ENCODE assay signal across 2 cellular contexts in the genomic region with DNA sequence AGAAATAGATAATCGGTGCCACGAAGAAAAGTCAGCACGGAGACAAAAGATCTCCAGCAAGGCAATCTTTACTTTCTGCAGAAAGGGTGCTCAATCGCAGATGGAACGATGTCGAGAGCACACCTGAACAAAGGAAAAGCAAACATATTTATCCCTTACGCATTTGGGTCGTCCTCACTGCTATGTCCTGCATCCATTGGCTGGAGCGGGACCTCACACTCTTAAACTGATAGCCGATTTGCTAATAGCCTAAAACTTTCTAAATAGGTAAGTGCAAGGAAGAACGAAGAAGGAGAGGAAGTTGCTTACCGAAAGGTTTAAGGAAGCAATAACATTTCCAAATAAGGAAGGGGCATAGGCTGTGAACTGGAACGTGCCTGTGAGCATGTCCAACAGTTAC.
TF ChIP-seq lines count a peak whose summit lies in the region.

No MANE protein-coding gene starts in this region.

TF ChIP-seq in liver, 16 proteins besides CTCF, POLR2A, EP300 and RAD21:
- TF ChIP-seq RXRA (IDR thresholded peaks at IDR 0.05) (no peak), TAF1 (conservative IDR thresholded peaks at IDR 0.05) (no peak), GABPA (IDR thresholded peaks at IDR 0.05 in 1 of 2, conservative IDR thresholded peaks at IDR 0.05 in 1 of 2) (no peak), FOXA2 (IDR thresholded peaks at IDR 0.05) (no peak), HNF4G (IDR thresholded peaks at IDR 0.05) (no peak), JUND (IDR thresholded peaks at IDR 0.05) (no peak)

TF ChIP-seq in HepG2, 621 proteins besides CTCF, POLR2A, EP300 and RAD21:
- TF ChIP-seq, protein P1, sequence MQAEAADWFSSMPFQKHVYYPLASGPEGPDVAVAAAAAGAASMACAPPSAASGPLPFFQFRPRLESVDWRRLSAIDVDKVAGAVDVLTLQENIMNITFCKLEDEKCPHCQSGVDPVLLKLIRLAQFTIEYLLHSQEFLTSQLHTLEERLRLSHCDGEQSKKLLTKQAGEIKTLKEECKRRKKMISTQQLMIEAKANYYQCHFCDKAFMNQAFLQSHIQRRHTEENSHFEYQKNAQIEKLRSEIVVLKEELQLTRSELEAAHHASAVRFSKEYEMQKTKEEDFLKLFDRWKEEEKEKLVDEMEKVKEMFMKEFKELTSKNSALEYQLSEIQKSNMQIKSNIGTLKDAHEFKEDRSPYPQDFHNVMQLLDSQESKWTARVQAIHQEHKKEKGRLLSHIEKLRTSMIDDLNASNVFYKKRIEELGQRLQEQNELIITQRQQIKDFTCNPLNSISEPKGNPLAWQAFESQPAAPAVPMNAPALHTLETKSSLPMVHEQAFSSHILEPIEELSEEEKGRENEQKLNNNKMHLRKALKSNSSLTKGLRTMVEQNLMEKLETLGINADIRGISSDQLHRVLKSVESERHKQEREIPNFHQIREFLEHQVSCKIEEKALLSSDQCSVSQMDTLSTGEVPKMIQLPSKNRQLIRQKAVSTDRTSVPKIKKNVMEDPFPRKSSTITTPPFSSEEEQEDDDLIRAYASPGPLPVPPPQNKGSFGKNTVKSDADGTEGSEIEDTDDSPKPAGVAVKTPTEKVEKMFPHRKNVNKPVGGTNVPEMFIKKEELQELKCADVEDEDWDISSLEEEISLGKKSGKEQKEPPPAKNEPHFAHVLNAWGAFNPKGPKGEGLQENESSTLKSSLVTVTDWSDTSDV (CRISPR knock-in tag; IDR thresholded peaks at IDR 0.05) = no peak
- TF ChIP-seq, protein P2, sequence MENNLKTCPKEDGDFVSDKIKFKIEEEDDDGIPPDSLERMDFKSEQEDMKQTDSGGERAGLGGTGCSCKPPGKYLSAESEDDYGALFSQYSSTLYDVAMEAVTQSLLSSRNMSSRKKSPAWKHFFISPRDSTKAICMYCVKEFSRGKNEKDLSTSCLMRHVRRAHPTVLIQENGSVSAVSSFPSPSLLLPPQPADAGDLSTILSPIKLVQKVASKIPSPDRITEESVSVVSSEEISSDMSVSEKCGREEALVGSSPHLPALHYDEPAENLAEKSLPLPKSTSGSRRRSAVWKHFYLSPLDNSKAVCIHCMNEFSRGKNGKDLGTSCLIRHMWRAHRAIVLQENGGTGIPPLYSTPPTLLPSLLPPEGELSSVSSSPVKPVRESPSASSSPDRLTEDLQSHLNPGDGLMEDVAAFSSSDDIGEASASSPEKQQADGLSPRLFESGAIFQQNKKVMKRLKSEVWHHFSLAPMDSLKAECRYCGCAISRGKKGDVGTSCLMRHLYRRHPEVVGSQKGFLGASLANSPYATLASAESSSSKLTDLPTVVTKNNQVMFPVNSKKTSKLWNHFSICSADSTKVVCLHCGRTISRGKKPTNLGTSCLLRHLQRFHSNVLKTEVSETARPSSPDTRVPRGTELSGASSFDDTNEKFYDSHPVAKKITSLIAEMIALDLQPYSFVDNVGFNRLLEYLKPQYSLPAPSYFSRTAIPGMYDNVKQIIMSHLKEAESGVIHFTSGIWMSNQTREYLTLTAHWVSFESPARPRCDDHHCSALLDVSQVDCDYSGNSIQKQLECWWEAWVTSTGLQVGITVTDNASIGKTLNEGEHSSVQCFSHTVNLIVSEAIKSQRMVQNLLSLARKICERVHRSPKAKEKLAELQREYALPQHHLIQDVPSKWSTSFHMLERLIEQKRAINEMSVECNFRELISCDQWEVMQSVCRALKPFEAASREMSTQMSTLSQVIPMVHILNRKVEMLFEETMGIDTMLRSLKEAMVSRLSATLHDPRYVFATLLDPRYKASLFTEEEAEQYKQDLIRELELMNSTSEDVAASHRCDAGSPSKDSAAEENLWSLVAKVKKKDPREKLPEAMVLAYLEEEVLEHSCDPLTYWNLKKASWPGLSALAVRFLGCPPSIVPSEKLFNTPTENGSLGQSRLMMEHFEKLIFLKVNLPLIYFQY (CRISPR knock-in tag; IDR thresholded peaks at IDR 0.05; ENCODE audit: borderline replicate concordance) = no peak
- TF ChIP-seq ZNF766 (CRISPR knock-in tag; IDR thresholded peaks at IDR 0.05; ENCODE audit: borderline replicate concordance) = no peak
- no peak for TF ChIP-seq ZNF556 (CRISPR knock-in tag; IDR thresholded peaks at IDR 0.05; ENCODE audit: borderline replicate concordance)
- TF ChIP-seq, protein P3, sequence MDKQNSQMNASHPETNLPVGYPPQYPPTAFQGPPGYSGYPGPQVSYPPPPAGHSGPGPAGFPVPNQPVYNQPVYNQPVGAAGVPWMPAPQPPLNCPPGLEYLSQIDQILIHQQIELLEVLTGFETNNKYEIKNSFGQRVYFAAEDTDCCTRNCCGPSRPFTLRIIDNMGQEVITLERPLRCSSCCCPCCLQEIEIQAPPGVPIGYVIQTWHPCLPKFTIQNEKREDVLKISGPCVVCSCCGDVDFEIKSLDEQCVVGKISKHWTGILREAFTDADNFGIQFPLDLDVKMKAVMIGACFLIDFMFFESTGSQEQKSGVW (CRISPR knock-in tag; IDR thresholded peaks at IDR 0.05; ENCODE audit: borderline replicate concordance) = no peak
- no peak for TF ChIP-seq HOXD1 (CRISPR knock-in tag; IDR thresholded peaks at IDR 0.05)
- TF ChIP-seq, protein P4, sequence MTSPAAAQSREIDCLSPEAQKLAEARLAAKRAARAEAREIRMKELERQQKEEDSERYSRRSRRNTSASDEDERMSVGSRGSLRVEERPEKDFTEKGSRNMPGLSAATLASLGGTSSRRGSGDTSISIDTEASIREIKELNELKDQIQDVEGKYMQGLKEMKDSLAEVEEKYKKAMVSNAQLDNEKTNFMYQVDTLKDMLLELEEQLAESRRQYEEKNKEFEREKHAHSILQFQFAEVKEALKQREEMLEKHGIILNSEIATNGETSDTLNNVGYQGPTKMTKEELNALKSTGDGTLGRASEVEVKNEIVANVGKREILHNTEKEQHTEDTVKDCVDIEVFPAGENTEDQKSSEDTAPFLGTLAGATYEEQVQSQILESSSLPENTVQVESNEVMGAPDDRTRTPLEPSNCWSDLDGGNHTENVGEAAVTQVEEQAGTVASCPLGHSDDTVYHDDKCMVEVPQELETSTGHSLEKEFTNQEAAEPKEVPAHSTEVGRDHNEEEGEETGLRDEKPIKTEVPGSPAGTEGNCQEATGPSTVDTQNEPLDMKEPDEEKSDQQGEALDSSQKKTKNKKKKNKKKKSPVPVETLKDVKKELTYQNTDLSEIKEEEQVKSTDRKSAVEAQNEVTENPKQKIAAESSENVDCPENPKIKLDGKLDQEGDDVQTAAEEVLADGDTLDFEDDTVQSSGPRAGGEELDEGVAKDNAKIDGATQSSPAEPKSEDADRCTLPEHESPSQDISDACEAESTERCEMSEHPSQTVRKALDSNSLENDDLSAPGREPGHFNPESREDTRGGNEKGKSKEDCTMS (CRISPR knock-in tag; conservative IDR thresholded peaks at IDR 0.05) = no peak
- no peak for TF ChIP-seq CREB1 (IDR thresholded peaks at IDR 0.05)
- no peak for TF ChIP-seq CREB1 (CRISPR knock-in tag; IDR thresholded peaks at IDR 0.05)
- no peak for TF ChIP-seq EZH2 (conservative IDR thresholded peaks at IDR 0.05; ENCODE audit: low read depth, low read length)
- TF ChIP-seq, protein P5, sequence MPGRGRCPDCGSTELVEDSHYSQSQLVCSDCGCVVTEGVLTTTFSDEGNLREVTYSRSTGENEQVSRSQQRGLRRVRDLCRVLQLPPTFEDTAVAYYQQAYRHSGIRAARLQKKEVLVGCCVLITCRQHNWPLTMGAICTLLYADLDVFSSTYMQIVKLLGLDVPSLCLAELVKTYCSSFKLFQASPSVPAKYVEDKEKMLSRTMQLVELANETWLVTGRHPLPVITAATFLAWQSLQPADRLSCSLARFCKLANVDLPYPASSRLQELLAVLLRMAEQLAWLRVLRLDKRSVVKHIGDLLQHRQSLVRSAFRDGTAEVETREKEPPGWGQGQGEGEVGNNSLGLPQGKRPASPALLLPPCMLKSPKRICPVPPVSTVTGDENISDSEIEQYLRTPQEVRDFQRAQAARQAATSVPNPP (CRISPR knock-in tag; IDR thresholded peaks at IDR 0.05) = no peak
- TF ChIP-seq ZNF383 (CRISPR knock-in tag; IDR thresholded peaks at IDR 0.05; ENCODE audit: borderline replicate concordance) = no peak
